In genomic region chr6:33668328-33668727, GRCh38 we compare ENCODE assay signal across 22 cellular contexts. TPM values are rescaled to one million over a fixed set of nuclear protein-coding genes. Genes with fewer than 3 reads are reported as not detected.
A peak's percentile ranks its signal among the peaks of the same experiment; 100 is the strongest.
DNase-seq lines count a peak whose midpoint lies in the region; ATAC-seq and TF ChIP-seq lines count a peak whose summit lies in the region.
"Had no signal": no experiment of that assay in that cellular context is flagged by ENCODE, and none has a peak within 500 bp of the region (broad histone marks: within the 10 kb centered on the region; RNA-seq: fewer than 3 reads in every experiment).

No MANE protein-coding gene starts in this region.

- peaks cover 17% of the 10 kb centered on the region for H3K36me3 Mint-ChIP-seq in activated naive CD8-positive, alpha-beta T cell treated with anti-CD3 and anti-CD28 coated beads, Interleukin-2, amount 10 ng/mL, durations not matched to agents 7 days and 5 days
- H3K36me3 Mint-ChIP-seq in activated naive CD8-positive, alpha-beta T cell treated with anti-CD3 and anti-CD28 coated beads, Interleukin-2, amount 50 U/mL, for 24 hours (ENCODE audit: low read depth): peaks cover 30% of the 10 kb centered on the region
- peaks cover 5% of the 10 kb centered on the region for H3K36me3 Mint-ChIP-seq in type B pancreatic cell

- no peaks in the 10 kb centered on the region for H3K79me2 ChIP-seq in PC-3 (ENCODE audit: low read length)

- no peak overlapping the region for H3K4me2 ChIP-seq in PC-3 (ENCODE audit: low read length)

- intact Hi-C loops in PC-3 (cut with micrococcal nuclease): no loop called here

- peak overlapping the region; percentile 33; the same call in 1 of the 2 replicates for H3K9ac ChIP-seq in PC-3 (ENCODE audit: low read length)

- no peak overlapping the region for H3K4me3 ChIP-seq in PC-3 (ENCODE audit: low read length)
- H3K4me3 ChIP-seq: breast epithelium, SJSA1, testis had no signal

- H3K4me1 ChIP-seq in PC-3 (ENCODE audit: insufficient read depth, low read length): peaks cover 14% of the 10 kb centered on the region
- H3K4me1 ChIP-seq: breast epithelium, testis had no signal

- no peak for TF ChIP-seq CTCF in PC-3 (conservative IDR thresholded peaks at IDR 0.05; ENCODE audit: low read depth, low read length)
- TF ChIP-seq CTCF in type B pancreatic cell (conservative IDR thresholded peaks at IDR 0.05): no peak

- CTCF ChIA-PET in PC-3 (lab: Charles Lee): interaction anchor here (1.0 kb wide), 1 partner anchor 32 kb away, joined by 4 read pairs; no protein-coding TSS in a partner anchor

- no peaks in the 10 kb centered on the region for H3K9me3 Mint-ChIP-seq in activated naive CD8-positive, alpha-beta T cell treated with anti-CD3 and anti-CD28 coated beads, Interleukin-2, amount 10 ng/mL, durations not matched to agents 7 days and 5 days
- no peaks in the 10 kb centered on the region for H3K9me3 Mint-ChIP-seq in activated naive CD8-positive, alpha-beta T cell treated with anti-CD3 and anti-CD28 coated beads, Interleukin-2, amount 50 U/mL, for 24 hours
- H3K9me3 Mint-ChIP-seq in type B pancreatic cell: no peaks in the 10 kb centered on the region
- H3K9me3 Mint-ChIP-seq: CD14-positive monocyte, naive B cell had no signal

- H3K27ac Mint-ChIP-seq in activated naive CD8-positive, alpha-beta T cell treated with anti-CD3 and anti-CD28 coated beads, Interleukin-2, amount 10 ng/mL, durations not matched to agents 7 days and 5 days: peak overlapping the region; percentile 16
- no peak overlapping the region for H3K27ac Mint-ChIP-seq in activated naive CD8-positive, alpha-beta T cell treated with anti-CD3 and anti-CD28 coated beads, Interleukin-2, amount 50 U/mL, for 24 hours
- H3K27ac Mint-ChIP-seq in type B pancreatic cell: peak overlapping the region; percentile 89

- peaks cover 4% of the 10 kb centered on the region for H3F3A ChIP-seq in PC-3 (ENCODE audit: low read length, unreplicated experiment)

- H2AFZ ChIP-seq in PC-3 (ENCODE audit: low read length): no peak overlapping the region

- BruUV-seq in PC-3 (replicated peaks; lab: Mats Ljungman, UMichigan): no TSS peak

- POLR2A ChIA-PET in activated naive CD8-positive, alpha-beta T cell treated with anti-CD3 and anti-CD28 coated beads, Interleukin-2, amount 10 ng/mL, durations not matched to agents 7 days and 5 days (lab: Charles Lee): interaction anchor here (0.5 kb wide), 1 partner anchor 350 kb away, joined by 5 read pairs; no protein-coding TSS in a partner anchor
- POLR2A ChIA-PET in PC-3 (lab: Charles Lee; ENCODE audit: unreplicated experiment): no interaction called here

- H3K4me1 Mint-ChIP-seq in activated naive CD8-positive, alpha-beta T cell treated with anti-CD3 and anti-CD28 coated beads, Interleukin-2, amount 10 ng/mL, durations not matched to agents 7 days and 5 days: peaks cover 7% of the 10 kb centered on the region
- no peaks in the 10 kb centered on the region for H3K4me1 Mint-ChIP-seq in activated naive CD8-positive, alpha-beta T cell treated with anti-CD3 and anti-CD28 coated beads, Interleukin-2, amount 50 U/mL, for 24 hours
- H3K4me1 Mint-ChIP-seq in type B pancreatic cell (ENCODE audit: unreplicated experiment): peaks cover under 1% of the 10 kb centered on the region
- H3K4me1 Mint-ChIP-seq: CD14-positive monocyte had no signal

- H3K36me3 ChIP-seq in PC-3 (ENCODE audit: low read depth, low read length): peaks cover 19% of the 10 kb centered on the region

- no peaks in the 10 kb centered on the region for H3K9me3 ChIP-seq in PC-3 (ENCODE audit: low read length)
- H3K9me3 ChIP-seq: breast epithelium, SJSA1, testis had no signal

- no peak overlapping the region for H3K4me3 Mint-ChIP-seq in activated naive CD8-positive, alpha-beta T cell treated with anti-CD3 and anti-CD28 coated beads, Interleukin-2, amount 10 ng/mL, durations not matched to agents 7 days and 5 days
- no peak overlapping the region for H3K4me3 Mint-ChIP-seq in activated naive CD8-positive, alpha-beta T cell treated with anti-CD3 and anti-CD28 coated beads, Interleukin-2, amount 50 U/mL, for 24 hours
- H3K4me3 Mint-ChIP-seq in type B pancreatic cell: no peak overlapping the region
- H3K4me3 Mint-ChIP-seq: CD14-positive monocyte, naive B cell had no signal

- no peaks in the 10 kb centered on the region for H3K27me3 ChIP-seq in PC-3 (ENCODE audit: low read length)
- H3K27me3 ChIP-seq: breast epithelium, SJSA1, testis had no signal

- no peaks in the 10 kb centered on the region for H3K27me3 Mint-ChIP-seq in activated naive CD8-positive, alpha-beta T cell treated with anti-CD3 and anti-CD28 coated beads, Interleukin-2, amount 10 ng/mL, durations not matched to agents 7 days and 5 days
- H3K27me3 Mint-ChIP-seq in activated naive CD8-positive, alpha-beta T cell treated with anti-CD3 and anti-CD28 coated beads, Interleukin-2, amount 50 U/mL, for 24 hours: no peaks in the 10 kb centered on the region
- no peaks in the 10 kb centered on the region for H3K27me3 Mint-ChIP-seq in type B pancreatic cell
- H3K27me3 Mint-ChIP-seq: naive B cell had no signal

- H3K27ac ChIP-seq in PC-3 (ENCODE audit: low read length) (peak overlapping the region; percentile 53; the same call in 1 of the 2 replicates), epithelial cell of prostate (peak overlapping the region; percentile 73), substantia nigra (ENCODE audit: low read depth, low read length, poor library complexity, severe bottlenecking) (no peak overlapping the region)
- H3K27ac ChIP-seq: breast epithelium, SJSA1, testis, VCaP had no signal

- H3K9me2 ChIP-seq in PC-3 (replicated peaks; ENCODE audit: low read length): no peaks in the 10 kb centered on the region

- no peak for ATAC-seq in activated naive CD8-positive, alpha-beta T cell treated with anti-CD3 and anti-CD28 coated beads, Interleukin-2, amount 10 ng/mL, durations not matched to agents 7 days and 5 days (ENCODE audit: low read depth)
- ATAC-seq in activated naive CD8-positive, alpha-beta T cell treated with anti-CD3 and anti-CD28 coated beads, Interleukin-2, amount 50 U/mL, for 24 hours: no peak
- ATAC-seq in PC-3: no peak
- no peak for ATAC-seq in HG02981 (IDR thresholded peaks at IDR 0.05; ENCODE audit: unreplicated experiment)
- ATAC-seq: left lobe of liver had no signal

- no peaks in the 10 kb centered on the region for H4K20me1 ChIP-seq in PC-3 (ENCODE audit: low read length)

- no peak for DNase-seq in activated naive CD8-positive, alpha-beta T cell treated with anti-CD3 and anti-CD28 coated beads, Interleukin-2, amount 10 ng/mL, durations not matched to agents 7 days and 5 days
- no peak for DNase-seq in activated naive CD8-positive, alpha-beta T cell treated with anti-CD3 and anti-CD28 coated beads, Interleukin-2, amount 50 U/mL, for 24 hours
- DNase-seq in PC-3: no peak
- DNase-seq in epithelial cell of prostate (ENCODE audit: low read depth, low spot score): no peak
- DNase-seq in type B pancreatic cell (ENCODE audit: extremely low spot score, unreplicated experiment): no peak
- no peak for DNase-seq in substantia nigra (lab: John Stamatoyannopoulos, UW)
- DNase-seq in OCI-M1 (lab: John Stamatoyannopoulos, UW): no peak
- DNase-seq: activated gamma-delta T cell treated with Interleukin-2 at 50 U/mL for 16 hours; effector CD8-positive, alpha-beta T cell; foreskin melanocyte; GF-D8; KG1; NCI-H146; retina; testis had no signal

RNA-seq across cellular contexts. Expression of gene UQCC2, which starts 43.2 kb away (rescaled TPM):
- 10 to 100 TPM; 60.9 to 64.0 TPM for total RNA-seq in activated naive CD8-positive, alpha-beta T cell treated with anti-CD3 and anti-CD28 coated beads, Interleukin-2, amount 10 ng/mL, durations not matched to agents 7 days and 5 days
- total RNA-seq in PC-3 (2014; rRNA removed) (70.0 and 107 TPM in 2 replicates), type B pancreatic cell (ENCODE audit: low replicate concordance) (79.5 and 98.8 TPM in 2 replicates)

RNA-seq across cellular contexts. Expression of gene ITPR3, which starts 47.2 kb away (rescaled TPM):
- total RNA-seq in activated naive CD8-positive, alpha-beta T cell treated with anti-CD3 and anti-CD28 coated beads, Interleukin-2, amount 10 ng/mL, durations not matched to agents 7 days and 5 days: 10 to 100 TPM; 61.4 to 61.8 TPM
- total RNA-seq in PC-3 (2014; rRNA removed) (41.8 and 50.6 TPM in 2 replicates), type B pancreatic cell (ENCODE audit: low replicate concordance) (24.6 and 56.1 TPM in 2 replicates)
